ENCODE assay signal across 17 cellular contexts in genomic region chr22:41405588-41405987, GRCh38. TPM values are rescaled to one million over a fixed set of nuclear protein-coding genes. Genes with fewer than 3 reads are reported as not detected.
DNase-seq lines count a peak whose midpoint lies in the region; ATAC-seq and TF ChIP-seq lines count a peak whose summit lies in the region.
"Had no signal": no experiment of that assay in that cellular context is flagged by ENCODE, and none has a peak within 500 bp of the region (broad histone marks: within the 10 kb centered on the region; RNA-seq: fewer than 3 reads in every experiment).

No MANE protein-coding gene starts in this region.

- no peak overlapping the region for H3K27ac Mint-ChIP-seq in endothelial cell (ENCODE audit: unreplicated experiment)
- H3K27ac Mint-ChIP-seq: nephron; T-helper 1 cell treated with Interleukin-12 subunit alpha and Interleukin-12 subunit beta and Interleukin-4 antibody, amounts not matched to agents 30 μg/mL and 1 μg/mL, for 36 hours had no signal

- no peak for ATAC-seq in GM21717 (IDR thresholded peaks at IDR 0.05; ENCODE audit: unreplicated experiment)
- ATAC-seq: lower lobe of right lung had no signal

- DNase-seq in GM10266 (ENCODE audit: extremely low spot score) = peak; percentile 36
- peak; percentile 32 for DNase-seq in GM19240 (ENCODE audit: insufficient read length, low spot score)
- DNase-seq in activated T-helper 9 cell treated with anti-CD3 and anti-CD28 coated beads, Interleukin-2, amount 50 U/mL, for 16 hours (ENCODE audit: low read depth) = peak; percentile 16
- peak; percentile 38 to 43 for DNase-seq in stimulated activated CD8-positive, alpha-beta memory T cell treated with anti-CD3 and anti-CD28 coated beads, Interleukin-15, amount 100 ng/mL, for 48 hours (ENCODE audit: low read depth in 2 of 2)
- DNase-seq in endothelial cell (ENCODE audit: low spot score) = no peak
- no peak for DNase-seq in foreskin melanocyte
- DNase-seq: adrenal gland, BE2C, DMS53, foreskin fibroblast, lower lobe of right lung, NCI-H1417, NCI-H2227 treated with DMSO at 0.1 percent for 48 hours had no signal

- no peak overlapping the region for H3K4me3 Mint-ChIP-seq in endothelial cell (ENCODE audit: unreplicated experiment)
- H3K4me3 Mint-ChIP-seq: central memory CD8-positive, alpha-beta T cell; nephron; T-helper 1 cell treated with Interleukin-12 subunit alpha and Interleukin-12 subunit beta and Interleukin-4 antibody, amounts not matched to agents 30 μg/mL and 1 μg/mL, for 36 hours had no signal

- TF ChIP-seq CTCF in GM10266 (IDR thresholded peaks at IDR 0.05; ENCODE audit: control insufficient read depth, insufficient read depth, low read depth, missing control alignments) (no peak), endothelial cell (IDR thresholded peaks at IDR 0.05; ENCODE audit: unreplicated experiment) (no peak)

- H3K4me1 Mint-ChIP-seq in endothelial cell (ENCODE audit: unreplicated experiment) = no peaks in the 10 kb centered on the region

- no peaks in the 10 kb centered on the region for H3K27me3 Mint-ChIP-seq in endothelial cell (ENCODE audit: unreplicated experiment)
- H3K27me3 Mint-ChIP-seq: central memory CD8-positive, alpha-beta T cell had no signal

- no peaks in the 10 kb centered on the region for H3K36me3 Mint-ChIP-seq in endothelial cell (ENCODE audit: low read depth, unreplicated experiment)

- no peaks in the 10 kb centered on the region for H3K9me3 Mint-ChIP-seq in endothelial cell (ENCODE audit: unreplicated experiment)
- H3K9me3 Mint-ChIP-seq: central memory CD8-positive, alpha-beta T cell; nephron; T-helper 1 cell treated with Interleukin-12 subunit alpha and Interleukin-12 subunit beta and Interleukin-4 antibody, amounts not matched to agents 30 μg/mL and 1 μg/mL, for 36 hours had no signal

RNA-seq across cellular contexts. Expression of gene TEF, which starts 23.8 kb away (rescaled TPM):
- total RNA-seq in endothelial cell (ENCODE audit: unreplicated experiment) = 6.6 TPM

RNA-seq across cellular contexts. Expression of gene TOB2, which starts 41.0 kb away (rescaled TPM):
- 60.3 TPM for total RNA-seq in endothelial cell (ENCODE audit: unreplicated experiment)

Comparison
In these comparisons a context has a peak if more than half of its experiments do, and no peak if none do; other contexts are left out.
1. DNase-seq: peak in GM10266 (single experiment), GM19240 (single experiment), activated T-helper 9 cell treated with anti-CD3 and anti-CD28 coated beads, Interleukin-2, amount 50 U/mL, for 16 hours (single experiment) and stimulated activated CD8-positive, alpha-beta memory T cell treated with anti-CD3 and anti-CD28 coated beads, Interleukin-15, amount 100 ng/mL, for 48 hours (2 of 2); none in endothelial cell (single experiment) and foreskin melanocyte (single experiment).